Comparison of ENCODE assay signal across 8 cellular contexts in genomic region chr11:61162092-61162935, GRCh38. TPM values are rescaled to one million over a fixed set of nuclear protein-coding genes. Genes with fewer than 3 reads are reported as not detected.
DNase-seq lines count a peak whose midpoint lies in the region; ATAC-seq and TF ChIP-seq lines count a peak whose summit lies in the region.

No MANE protein-coding gene starts in this region.

- CTCF ChIA-PET in WTC11 (lab: Charles Lee): no interaction called here

- ATAC-seq in WTC11 (no peak), HG03025 (IDR thresholded peaks at IDR 0.05; ENCODE audit: low FRiP score, unreplicated experiment) (no peak)

- DNase-seq in NCI-H2196 (lab: John Stamatoyannopoulos, UW; ENCODE audit: unreplicated experiment) (peak; percentile 37), NCI-H2196 treated with DMSO at 0.1 percent for 48 hours (lab: John Stamatoyannopoulos, UW; ENCODE audit: unreplicated experiment) (no peak), NB4 (ENCODE audit: low read depth) (peak; percentile 58), WTC11 (ENCODE audit: low spot score) (no peak), fibroblast of lung (ENCODE audit: low read depth in 2 of 2) (peak; percentile 39 to 41), osteoblast (ENCODE audit: insufficient read length, low spot score, missing footprints) (peak; percentile 82)
- no peak for DNase-seq in effector CD4-positive, alpha-beta T cell

- peaks cover 6% of the 10 kb centered on the region; the same call in 1 of the 2 replicates for H3K36me3 Mint-ChIP-seq in WTC11

- H3K79me2 ChIP-seq in fibroblast of lung (ENCODE audit: control insufficient read depth, insufficient read depth, low read length) (peaks cover 17% of the 10 kb centered on the region), osteoblast (ENCODE audit: insufficient read depth, low read length) (peaks cover 39% of the 10 kb centered on the region)

- H3K36me3 ChIP-seq in fibroblast of lung (ENCODE audit: control insufficient read depth, insufficient read depth, low read length): no peaks in the 10 kb centered on the region
- no peaks in the 10 kb centered on the region for H3K36me3 ChIP-seq in osteoblast (ENCODE audit: insufficient read depth, low read length)

- peaks cover 1% of the 10 kb centered on the region; the same call in 1 of the 2 replicates for H3K27me3 Mint-ChIP-seq in WTC11 (ENCODE audit: low read depth)

- peak overlapping the region; percentile 77 for H2AFZ ChIP-seq in fibroblast of lung (ENCODE audit: low read length)
- H2AFZ ChIP-seq in osteoblast (ENCODE audit: low read length): peak overlapping the region; percentile 94

- H4K20me1 ChIP-seq in fibroblast of lung (ENCODE audit: control insufficient read depth, extremely low read depth, insufficient read depth, low read length) (no peaks in the 10 kb centered on the region), osteoblast (ENCODE audit: insufficient read depth, low read length) (no peaks in the 10 kb centered on the region)

- POLR2A ChIA-PET in WTC11 (lab: Charles Lee): no interaction called here

- TF ChIP-seq CTCF in NB4 (IDR thresholded peaks at IDR 0.05; ENCODE audit: low read depth, low read length): no peak
- TF ChIP-seq CTCF in WTC11 (IDR thresholded peaks at IDR 0.05): no peak
- no peak for TF ChIP-seq CTCF in fibroblast of lung (conservative IDR thresholded peaks at IDR 0.05 in 1 of 2, IDR thresholded peaks at IDR 0.05 in 1 of 2; ENCODE audit: low read depth in 1 of 2, low read length in 2 of 2)
- TF ChIP-seq CTCF in osteoblast (IDR thresholded peaks at IDR 0.05; ENCODE audit: extremely low read depth, low read depth, low read length): no peak

- H3K4me1 ChIP-seq in fibroblast of lung (ENCODE audit: control insufficient read depth, extremely low read depth, insufficient read depth, low read length) (peaks cover 4% of the 10 kb centered on the region), osteoblast (ENCODE audit: insufficient read depth, low read length) (peaks cover 30% of the 10 kb centered on the region)

- H3K27me3 ChIP-seq in fibroblast of lung (ENCODE audit: control insufficient read depth, insufficient read depth, low read length) (no peaks in the 10 kb centered on the region), osteoblast (ENCODE audit: insufficient read depth, low read length) (no peaks in the 10 kb centered on the region)

- H3K4me1 Mint-ChIP-seq in WTC11: peaks cover 46% of the 10 kb centered on the region

- H3K4me3 ChIP-seq in NB4 (ENCODE audit: low read depth, low read length): peak overlapping the region; percentile 75
- H3K4me3 ChIP-seq in fibroblast of lung (replicated peaks in 1 of 4; ENCODE audit: control extremely low read depth in 1 of 4, insufficient read depth in 1 of 4, low read depth in 3 of 4, low read length in 4 of 4): peak overlapping the region; percentile 34 to 92 (median 73)
- H3K4me3 ChIP-seq in osteoblast (ENCODE audit: insufficient read depth, low read length): peak overlapping the region; percentile 82

- H3K27ac Mint-ChIP-seq in WTC11: peak overlapping the region; percentile 75

- H3K9me3 Mint-ChIP-seq in WTC11: 0 out of 2 replicates have a peak, but pooled peaks cover under 1% of the 10 kb centered on the region

- no peak for TF ChIP-seq POLR2A in NB4 (IDR thresholded peaks at IDR 0.05; ENCODE audit: extremely low read depth, insufficient read length)

- peak overlapping the region; percentile 74 for H3K4me3 Mint-ChIP-seq in WTC11

- no peaks in the 10 kb centered on the region for H3K9me3 ChIP-seq in fibroblast of lung (ENCODE audit: control insufficient read depth, insufficient read depth, low read depth, low read length)
- H3K9me3 ChIP-seq in osteoblast (ENCODE audit: low read depth, low read length): no peaks in the 10 kb centered on the region

- H3K27ac ChIP-seq in fibroblast of lung (ENCODE audit: insufficient read depth, low read length): peak overlapping the region; percentile 77
- peak overlapping the region; percentile 79 for H3K27ac ChIP-seq in osteoblast (ENCODE audit: low read depth, low read length)

- H3K4me2 ChIP-seq in fibroblast of lung (ENCODE audit: extremely low read depth, insufficient read depth, low read length) (peak overlapping the region; percentile 97), osteoblast (ENCODE audit: insufficient read depth, low read length) (peak overlapping the region; percentile 100)

- peak overlapping the region; percentile 76 for H3K9ac ChIP-seq in fibroblast of lung (ENCODE audit: insufficient read depth, low read length)

TF ChIP-seq in WTC11, 78 proteins besides CTCF, POLR2A, EP300 and RAD21:
- TF ChIP-seq ZNF232 (CRISPR knock-in tag; IDR thresholded peaks at IDR 0.05): no peak
- no peak for TF ChIP-seq SMAD3 (CRISPR knock-in tag; IDR thresholded peaks at IDR 0.05; ENCODE audit: borderline replicate concordance)
- TF ChIP-seq FOXK1 (CRISPR knock-in tag; IDR thresholded peaks at IDR 0.05): no peak
- TF ChIP-seq ZNF512 (CRISPR knock-in tag; IDR thresholded peaks at IDR 0.05; ENCODE audit: borderline replicate concordance): no peak

RNA-seq across cellular contexts. Expression of gene VPS37C, which starts 1.1 kb away (rescaled TPM):
- total RNA-seq in WTC11 (2021): 22.2 to 23.9 TPM (median 23.4 TPM) in 3 replicates
- 7.2 and 7.6 TPM in 2 replicates for total RNA-seq in fibroblast of lung
- 9.9 and 10.7 TPM in 2 replicates for polyA plus RNA-seq in fibroblast of lung
- polyA plus RNA-seq in fibroblast of lung (2012): 13.0 and 13.1 TPM in 2 replicates
- polyA minus RNA-seq in fibroblast of lung (ENCODE audit: low replicate concordance): 9.4 and 12.9 TPM in 2 replicates
- 16.8 and 19.2 TPM in 2 replicates for total RNA-seq in osteoblast

RNA-seq across cellular contexts. Expression of gene PGA3, which starts 41.0 kb away (rescaled TPM):
- total RNA-seq in WTC11 (2021) (0.20 to 0.37 TPM in 2 of 3 replicates, not detected in the other), fibroblast of lung (4.3 TPM in 1 of 2 replicates, not detected in the other), osteoblast (not detected in 2 replicates)
- 0.24 and 0.35 TPM in 2 replicates for polyA plus RNA-seq in fibroblast of lung
- 0.19 and 0.20 TPM in 2 replicates for polyA plus RNA-seq in fibroblast of lung (2012)
- 4.3 and 11.6 TPM in 2 replicates for polyA minus RNA-seq in fibroblast of lung (ENCODE audit: low replicate concordance)

RNA-seq across cellular contexts. Expression of gene PGA4, which starts 59.8 kb away (rescaled TPM):
- total RNA-seq in WTC11 (2021): 0.32 to 1.3 TPM in 2 of 3 replicates, not detected in the other
- total RNA-seq in fibroblast of lung: 2.3 TPM in 1 of 2 replicates, not detected in the other
- 0.28 TPM in 1 of 2 replicates, not detected in the other for polyA plus RNA-seq in fibroblast of lung
- 0.06 and 0.47 TPM in 2 replicates for polyA plus RNA-seq in fibroblast of lung (2012)
- 2.6 and 6.6 TPM in 2 replicates for polyA minus RNA-seq in fibroblast of lung (ENCODE audit: low replicate concordance)
- total RNA-seq in osteoblast: not detected in 2 replicates

Comparison
In these comparisons a context has a peak if more than half of its experiments do, and no peak if none do; other contexts are left out.
1. DNase-seq: peak in NCI-H2196 (single experiment), NB4 (single experiment), fibroblast of lung (2 of 2) and osteoblast (single experiment); none in NCI-H2196 treated with DMSO at 0.1 percent for 48 hours (single experiment), WTC11 (single experiment) and effector CD4-positive, alpha-beta T cell (single experiment).
2. Peak in every context shown above with its lines, with median percentiles within 50 percentile points of each other: H3K4me3 ChIP-seq.